8 cellular contexts compared by ENCODE assay signal in the genomic region with DNA sequence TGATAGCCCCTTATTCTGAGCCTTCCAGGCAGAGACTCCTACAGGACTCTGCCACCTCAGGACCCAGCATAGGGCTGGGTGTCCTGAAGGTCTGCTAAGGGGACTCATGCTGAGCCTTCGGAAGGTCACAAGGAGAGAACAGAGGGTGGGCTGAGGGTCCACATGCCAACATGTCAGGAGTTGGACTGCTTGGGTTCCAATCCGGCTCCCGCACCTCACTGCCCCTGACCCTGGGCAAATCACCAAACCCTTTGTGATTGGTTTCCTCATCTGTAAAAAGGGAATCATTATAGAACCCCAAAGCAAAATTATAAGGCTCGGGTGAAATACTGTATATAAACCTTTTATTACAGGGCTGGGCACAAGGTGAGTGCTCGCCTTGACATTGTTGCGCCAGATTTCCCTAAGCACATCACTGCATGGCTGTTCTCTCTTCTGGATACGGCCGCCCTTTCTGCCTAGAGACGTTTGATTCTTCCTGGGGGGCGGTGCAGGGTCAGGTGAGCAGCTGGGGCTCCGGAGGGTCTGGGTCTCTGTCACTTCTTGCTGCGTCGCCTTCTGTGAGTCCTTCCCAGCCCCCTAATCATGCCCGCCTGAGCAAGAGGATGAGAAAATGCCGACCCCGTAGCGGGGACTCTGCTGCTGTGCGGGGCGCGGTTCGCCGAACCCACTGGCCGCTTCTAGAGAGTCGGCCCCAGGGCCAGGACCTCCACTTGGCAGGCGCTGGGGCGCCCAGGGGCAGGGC.
A peak's percentile ranks its signal among the peaks of the same experiment; 100 is the strongest.
DNase-seq lines count a peak whose midpoint lies in the region; ATAC-seq lines count a peak whose summit lies in the region.

No MANE protein-coding gene starts in this region.

- H3K27me3 ChIP-seq in mononuclear cell (ENCODE audit: insufficient read depth, low read length) = no peaks in the 10 kb centered on the region

- H3K27ac Mint-ChIP-seq in IgD-negative memory B cell = peak overlapping the region; percentile 73 to 96 (median 89)

- ATAC-seq in HG03442 (IDR thresholded peaks at IDR 0.05; ENCODE audit: unreplicated experiment) = no peak
- no peak for ATAC-seq in HG03342 (IDR thresholded peaks at IDR 0.05; ENCODE audit: unreplicated experiment)
- ATAC-seq in GM18858 (IDR thresholded peaks at IDR 0.05; ENCODE audit: unreplicated experiment) = no peak

- H3K9me3 Mint-ChIP-seq in IgD-negative memory B cell = peaks cover 0 to 4% (median 2%) of the 10 kb centered on the region in 3 donors

- no peaks in the 10 kb centered on the region for H3K27me3 Mint-ChIP-seq in IgD-negative memory B cell

- peak overlapping the region; percentile 91 for H3K27ac ChIP-seq in caudate nucleus (ENCODE audit: low read depth, low read length)

- H3K4me3 ChIP-seq in mononuclear cell (ENCODE audit: low read length) = peak overlapping the region; percentile 56

- H3K4me1 Mint-ChIP-seq in IgD-negative memory B cell = peaks cover 0 to 3% (median 0%) of the 10 kb centered on the region in 3 donors

- peaks cover 2% of the 10 kb centered on the region for H3K36me3 Mint-ChIP-seq in IgD-negative memory B cell

- DNase-seq in Ammon's horn (ENCODE audit: low spot score) (peak; percentile 28), caudate nucleus (lab: John Stamatoyannopoulos, UW) (peak in 4 of 61 donors; percentile 17 to 50 (median 46)), activated gamma-delta T cell treated with Interleukin-2 at 50 U/mL for 16 hours (no peak)

- H3K4me3 Mint-ChIP-seq in IgD-negative memory B cell = peak overlapping the region; percentile 87 to 96 (median 94)

- H3K4me1 ChIP-seq in mononuclear cell (ENCODE audit: insufficient read depth, low read length) = peaks cover 18% of the 10 kb centered on the region

- H3K9me3 ChIP-seq in mononuclear cell (ENCODE audit: low read depth, low read length) = no peaks in the 10 kb centered on the region
